9 cellular contexts compared by ENCODE assay signal in the genomic region with DNA sequence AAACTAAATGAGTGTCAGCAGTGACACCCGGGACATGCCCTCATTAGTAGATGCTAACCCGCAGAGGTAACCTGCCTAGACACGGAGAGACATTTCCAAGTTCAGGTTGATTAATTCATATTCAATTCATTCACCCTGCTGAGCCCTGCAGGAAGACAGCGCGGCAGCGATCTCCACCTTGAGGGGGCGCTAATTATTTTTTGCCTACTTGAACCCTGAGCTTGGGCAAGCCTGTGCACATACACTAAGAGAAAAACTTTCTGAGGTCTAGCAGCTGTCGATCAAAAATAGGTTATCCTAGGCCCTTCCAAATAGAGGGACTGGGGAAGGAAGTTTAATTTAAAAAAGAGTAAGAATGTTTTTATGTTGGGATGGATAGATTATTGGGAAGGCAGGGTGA. TPM values are rescaled to one million over a fixed set of nuclear protein-coding genes. Genes with fewer than 3 reads are reported as not detected.
A peak's percentile ranks its signal among the peaks of the same experiment; 100 is the strongest.
DNase-seq lines count a peak whose midpoint lies in the region; ATAC-seq and TF ChIP-seq lines count a peak whose summit lies in the region.
"Had no signal": no experiment of that assay in that cellular context is flagged by ENCODE, and none has a peak within 500 bp of the region (broad histone marks: within the 10 kb centered on the region; RNA-seq: fewer than 3 reads in every experiment).

No MANE protein-coding gene starts in this region.

- H3K4me3 ChIP-seq in body of pancreas (peak overlapping the region; percentile 23 to 46), mucosa of stomach (ENCODE audit: low read length) (peak overlapping the region; percentile 87)

- no peak for TF ChIP-seq POLR2A in body of pancreas (IDR thresholded peaks at IDR 0.05)

- intact Hi-C loops in body of pancreas (cut with DNase I), result loop anchor here (10.0 kb wide), 1 partner anchor 226 kb away; no protein-coding TSS in a partner anchor

- no peaks in the 10 kb centered on the region for H3K9me3 ChIP-seq in body of pancreas
- no peaks in the 10 kb centered on the region for H3K9me3 ChIP-seq in mucosa of stomach (ENCODE audit: control insufficient read depth, low read length)

- peak in 6 of 7 experiments; percentile 24 to 46 (median 36) for TF ChIP-seq CTCF in body of pancreas (IDR thresholded peaks at IDR 0.05)

- ATAC-seq in body of pancreas (no peak), HG02642 (IDR thresholded peaks at IDR 0.05; ENCODE audit: poor library complexity, unreplicated experiment) (no peak)
- ATAC-seq: activated CD4-positive, CD25-positive, alpha-beta regulatory T cell treated with anti-CD3 and anti-CD28 coated beads, Interleukin-2, amount 50 U/mL, for 24 hours had no signal

- H3K4me1 ChIP-seq in body of pancreas, result peaks cover 18% of the 10 kb centered on the region
- H3K4me1 ChIP-seq in mucosa of stomach (ENCODE audit: control insufficient read depth, insufficient read depth, low read length), result peaks cover 17% of the 10 kb centered on the region

- H3K36me3 ChIP-seq in body of pancreas (replicated peaks in 1 of 2; ENCODE audit: insufficient read depth in 1 of 2, low read depth in 2 of 2) (no peaks in the 10 kb centered on the region), mucosa of stomach (ENCODE audit: control insufficient read depth, insufficient read depth, low read length) (no peaks in the 10 kb centered on the region)

- peak overlapping the region; percentile 74 for H3K9ac ChIP-seq in mucosa of stomach (ENCODE audit: low read length)

- peak overlapping the region; percentile 79 to 89 (median 88) for H3K27ac ChIP-seq in body of pancreas

- DNase-seq in DMS153 treated with DMSO at 0.1 percent for 48 hours (lab: John Stamatoyannopoulos, UW; ENCODE audit: unreplicated experiment), result peak; percentile 63
- DNase-seq in HuH-7 (ENCODE audit: low spot score), result peak; percentile 91
- DNase-seq in body of pancreas, result peak in 2 of 4 donors; percentile 22 to 26
- DNase-seq in activated CD4-positive, alpha-beta T cell treated with anti-CD3 and anti-CD28 coated beads, Interleukin-2, amount 50 U/mL, for 1 hour, result no peak
- DNase-seq in OCI-M2 (lab: John Stamatoyannopoulos, UW; ENCODE audit: unreplicated experiment), result no peak
- no peak for DNase-seq in MV-4-11 (lab: John Stamatoyannopoulos, UW)

- WGBS in body of pancreas, 2 donors, result 20 to 22% methylated on average over 8 of the region's 8 CpGs

- H3K27me3 ChIP-seq in body of pancreas (no peaks in the 10 kb centered on the region), mucosa of stomach (ENCODE audit: control insufficient read depth, insufficient read depth, low read length) (peaks cover 15% of the 10 kb centered on the region)

RNA-seq across cellular contexts. Expression of gene LYPD6, which starts 1.3 kb away (rescaled TPM):
- total RNA-seq in body of pancreas, result 1 to 10 TPM in 1 of 2 donors, under 1 TPM in 1; 0.99 to 2.9 TPM

Comparison
In these comparisons a context has a peak if more than half of its experiments do, and no peak if none do; other contexts are left out.
1. DNase-seq: peak in DMS153 treated with DMSO at 0.1 percent for 48 hours (single experiment) and HuH-7 (single experiment); none in activated CD4-positive, alpha-beta T cell treated with anti-CD3 and anti-CD28 coated beads, Interleukin-2, amount 50 U/mL, for 1 hour (single experiment), OCI-M2 (single experiment) and MV-4-11 (single experiment).